In the genomic region with DNA sequence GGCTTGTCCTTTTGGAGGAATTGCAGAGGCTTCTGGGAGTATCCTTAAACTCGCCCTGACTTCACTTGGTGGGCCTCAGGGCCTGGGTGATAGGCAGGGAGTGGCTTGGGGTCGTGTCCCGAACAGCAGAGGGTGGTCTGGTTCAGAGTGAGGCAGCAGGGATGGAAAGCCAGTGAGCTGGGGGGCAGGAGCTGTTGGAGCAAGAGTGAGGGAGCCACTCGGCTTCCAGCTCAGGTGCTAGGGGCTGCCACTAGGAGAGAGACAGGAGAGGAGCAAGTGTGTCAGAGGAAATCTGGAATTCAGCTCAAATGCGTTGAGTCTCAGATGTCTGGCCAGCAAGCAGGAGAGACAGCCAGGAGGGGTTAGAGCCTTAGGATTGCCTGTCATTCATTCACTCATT, we compare ENCODE assay signal across 23 cellular contexts.
"Had no signal": no experiment of that assay in that cellular context is flagged by ENCODE, and none has a peak within 500 bp of the region (broad histone marks: within the 10 kb centered on the region; RNA-seq: fewer than 3 reads in every experiment).

No MANE protein-coding gene starts in this region.

- H3K4me1 Mint-ChIP-seq: activated CD4-positive, alpha-beta memory T cell treated with anti-CD3 and anti-CD28 coated beads, Interleukin-2, amount 10 ng/mL, durations not matched to agents 7 days and 5 days; activated CD4-positive, alpha-beta T cell treated with anti-CD3 and anti-CD28 coated beads for 36 hours; activated naive CD4-positive, alpha-beta T cell treated with anti-CD3 and anti-CD28 coated beads, Interleukin-2, amount 50 U/mL, for 24 hours; central memory CD8-positive, alpha-beta T cell; T-cell had no signal

- H3K4me1 ChIP-seq: ascending aorta, body of pancreas had no signal

- H3K4me2 ChIP-seq: KMS-11 had no signal

- ATAC-seq: activated CD4-positive, alpha-beta T cell treated with anti-CD3 and anti-CD28 coated beads for 36 hours; body of pancreas; Panc1; Right ventricle myocardium inferior; T-cell had no signal

- H3K36me3 ChIP-seq: ascending aorta had no signal

- DNase-seq: activated CD4-positive, alpha-beta memory T cell treated with anti-CD3 and anti-CD28 coated beads, Interleukin-2, amount 10 ng/mL, durations not matched to agents 7 days and 5 days; activated CD4-positive, alpha-beta T cell treated with anti-CD3 and anti-CD28 coated beads for 36 hours; activated CD4-positive, alpha-beta T cell treated with anti-CD3 and anti-CD28 coated beads, Interleukin-2, amount 50 U/mL, for 1 hour; activated T-cell treated with anti-CD3 and anti-CD28 coated beads for 4 hours; body of pancreas; NCI-H1092; NCI-H1417; NCI-H1930; NCI-H2107; NCI-H226; NCI-H526; NCI-H774; OCI-M1; RPMI8226; T-cell had no signal

- H3K4me3 ChIP-seq: ascending aorta, body of pancreas, SK-N-MC had no signal

- H3K27ac Mint-ChIP-seq: activated CD4-positive, alpha-beta memory T cell treated with anti-CD3 and anti-CD28 coated beads, Interleukin-2, amount 10 ng/mL, durations not matched to agents 7 days and 5 days; activated CD4-positive, alpha-beta T cell treated with anti-CD3 and anti-CD28 coated beads for 36 hours; activated naive CD4-positive, alpha-beta T cell treated with anti-CD3 and anti-CD28 coated beads, Interleukin-2, amount 50 U/mL, for 24 hours; T-cell had no signal

- H3K27me3 ChIP-seq: ascending aorta, body of pancreas had no signal

- H3K27me3 Mint-ChIP-seq: activated naive CD4-positive, alpha-beta T cell treated with anti-CD3 and anti-CD28 coated beads, Interleukin-2, amount 50 U/mL, for 24 hours had no signal

- H3K27ac ChIP-seq: ascending aorta, body of pancreas, KMS-11, SK-N-MC, VCaP had no signal

- H3K9me3 Mint-ChIP-seq: activated naive CD4-positive, alpha-beta T cell treated with anti-CD3 and anti-CD28 coated beads, Interleukin-2, amount 50 U/mL, for 24 hours; central memory CD8-positive, alpha-beta T cell; T-cell had no signal

- H3K9ac ChIP-seq: KMS-11 had no signal

- H3K9me3 ChIP-seq: ascending aorta, body of pancreas had no signal

- H3K36me3 Mint-ChIP-seq: activated naive CD4-positive, alpha-beta T cell treated with anti-CD3 and anti-CD28 coated beads, Interleukin-2, amount 50 U/mL, for 24 hours; T-cell had no signal

- H3K4me3 Mint-ChIP-seq: activated CD4-positive, alpha-beta memory T cell treated with anti-CD3 and anti-CD28 coated beads, Interleukin-2, amount 10 ng/mL, durations not matched to agents 7 days and 5 days; activated CD4-positive, alpha-beta T cell treated with anti-CD3 and anti-CD28 coated beads for 36 hours; activated naive CD4-positive, alpha-beta T cell treated with anti-CD3 and anti-CD28 coated beads, Interleukin-2, amount 50 U/mL, for 24 hours; central memory CD8-positive, alpha-beta T cell; T-cell had no signal
